Comparison of ENCODE assay signal across 12 cellular contexts in the genomic region with DNA sequence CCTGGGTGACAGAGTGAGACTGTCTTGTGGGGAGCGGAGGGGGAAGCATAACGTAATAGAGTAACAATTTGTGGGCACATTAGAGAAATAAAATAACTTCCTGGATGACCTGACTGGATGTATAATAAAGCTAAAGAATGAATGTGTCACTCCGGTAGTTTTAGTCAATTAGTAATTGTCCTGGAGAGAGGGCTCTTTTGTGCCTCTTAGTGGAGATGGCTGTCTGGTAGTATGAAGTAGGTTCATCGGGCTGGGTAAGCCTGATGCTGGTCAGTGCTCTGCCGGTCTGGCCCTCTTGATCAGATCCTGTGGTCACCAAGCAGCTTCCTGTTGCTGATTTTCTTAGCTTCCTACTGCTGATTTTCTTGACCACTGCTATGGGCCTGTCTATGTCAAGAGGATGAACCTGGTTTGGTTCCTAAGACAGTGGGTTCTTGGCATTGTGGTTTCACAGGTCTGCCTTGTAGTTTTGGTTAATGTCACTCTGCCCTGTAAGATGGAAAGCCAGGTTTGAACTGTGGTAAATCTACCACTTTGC. TPM values are rescaled to one million over a fixed set of nuclear protein-coding genes. Genes with fewer than 3 reads are reported as not detected.
DNase-seq lines count a peak whose midpoint lies in the region; ATAC-seq and TF ChIP-seq lines count a peak whose summit lies in the region.
"Had no signal": no experiment of that assay in that cellular context is flagged by ENCODE, and none has a peak within 500 bp of the region (broad histone marks: within the 10 kb centered on the region; RNA-seq: fewer than 3 reads in every experiment).

No MANE protein-coding gene starts in this region.

- H3K27ac Mint-ChIP-seq in activated T-cell treated with anti-CD3 and anti-CD28 coated beads, Interleukin-2, amount 50 U/mL, for 72 hours: peak overlapping the region; percentile 65
- peak overlapping the region in 1 of 2 donors; percentile 72 for H3K27ac Mint-ChIP-seq in stimulated activated naive CD8-positive, alpha-beta T cell treated with anti-CD3 and anti-CD28 coated beads, Interleukin-15, amount 100 ng/mL, for 72 hours

- peaks cover 27% of the 10 kb centered on the region for H3K4me1 Mint-ChIP-seq in activated T-cell treated with anti-CD3 and anti-CD28 coated beads, Interleukin-2, amount 50 U/mL, for 72 hours (ENCODE audit: low read depth)
- peaks cover 35% of the 10 kb centered on the region for H3K4me1 Mint-ChIP-seq in stimulated activated naive CD8-positive, alpha-beta T cell treated with anti-CD3 and anti-CD28 coated beads, Interleukin-15, amount 100 ng/mL, for 72 hours

- H3K9me3 ChIP-seq in body of pancreas (no peaks in the 10 kb centered on the region), testis (no peaks in the 10 kb centered on the region)
- H3K9me3 ChIP-seq: A549, colonic mucosa, SJCRH30 had no signal

- peaks cover 5 to 8% of the 10 kb centered on the region in 2 donors for H3K36me3 Mint-ChIP-seq in activated T-cell treated with anti-CD3 and anti-CD28 coated beads, Interleukin-2, amount 50 U/mL, for 72 hours (ENCODE audit: insufficient read depth in 2 of 2)

- H3K36me3 ChIP-seq in body of pancreas (replicated peaks in 1 of 2; ENCODE audit: insufficient read depth in 1 of 2, low read depth in 2 of 2) (peaks cover 4 to 6% of the 10 kb centered on the region in 2 donors), testis (ENCODE audit: low read depth, missing control alignments) (no peaks in the 10 kb centered on the region)
- H3K36me3 ChIP-seq: colonic mucosa had no signal

- H3K9me3 Mint-ChIP-seq in activated T-cell treated with anti-CD3 and anti-CD28 coated beads, Interleukin-2, amount 50 U/mL, for 72 hours: no peaks in the 10 kb centered on the region
- H3K9me3 Mint-ChIP-seq in stimulated activated naive CD8-positive, alpha-beta T cell treated with anti-CD3 and anti-CD28 coated beads, Interleukin-15, amount 100 ng/mL, for 72 hours: no peaks in the 10 kb centered on the region
- H3K9me3 Mint-ChIP-seq: neural crest cell had no signal

- ATAC-seq in activated T-cell treated with anti-CD3 and anti-CD28 coated beads, Interleukin-2, amount 50 U/mL, for 72 hours (replicated peaks in 1 of 2): peak; percentile 96 to 97
- peak; percentile 60 for ATAC-seq in HG03108 (IDR thresholded peaks at IDR 0.05; ENCODE audit: unreplicated experiment)
- peak; percentile 73 for ATAC-seq in body of pancreas
- ATAC-seq in stimulated activated naive CD8-positive, alpha-beta T cell treated with anti-CD3 and anti-CD28 coated beads, Interleukin-15, amount 100 ng/mL, for 72 hours: peak; percentile 99
- ATAC-seq: A549 had no signal

- TF ChIP-seq POLR2A in body of pancreas (IDR thresholded peaks at IDR 0.05) (no peak), testis (IDR thresholded peaks at IDR 0.05) (no peak)

- H3K27ac ChIP-seq in body of pancreas: peak overlapping the region in 2 of 4 donors; percentile 10 to 58
- no peak overlapping the region for H3K27ac ChIP-seq in testis
- H3K27ac ChIP-seq: A549, colonic mucosa, SJCRH30 had no signal

- TF ChIP-seq CTCF in body of pancreas (IDR thresholded peaks at IDR 0.05) (no peak), testis (IDR thresholded peaks at IDR 0.05) (no peak)

- peak in 1 of 2 donors; percentile 23 for DNase-seq in activated T-cell treated with anti-CD3 and anti-CD28 coated beads, Interleukin-2, amount 50 U/mL, for 72 hours
- no peak for DNase-seq in activated T-cell treated with anti-CD3 and anti-CD28 coated beads, Interleukin-2, amount 50 U/mL, for 48 hours
- DNase-seq in body of pancreas (no peak), GM19238 (ENCODE audit: insufficient read length, low spot score) (no peak), NCI-H446 treated with DMSO at 0.1 percent for 48 hours (lab: John Stamatoyannopoulos, UW) (no peak), testis (no peak)
- peak; percentile 12 to 40 for DNase-seq in stimulated activated naive CD8-positive, alpha-beta T cell treated with anti-CD3 and anti-CD28 coated beads, Interleukin-15, amount 100 ng/mL, for 72 hours
- DNase-seq: colonic mucosa, SJCRH30 had no signal

- 61 to 72% methylated on average over 5 of the region's 5 CpGs for WGBS in body of pancreas, 2 donors
- 77 to 86% methylated on average over 5 of the region's 5 CpGs for WGBS in testis, 2 donors

- intact Hi-C loops in body of pancreas (cut with DNase I) (no loop called here), testis (cut with DNase I; ENCODE audit: low total_unique reads) (no loop called here)

- H3K27me3 ChIP-seq in body of pancreas (no peaks in the 10 kb centered on the region), testis (no peaks in the 10 kb centered on the region)
- H3K27me3 ChIP-seq: colonic mucosa, SJCRH30 had no signal

- no peaks in the 10 kb centered on the region for H3K27me3 Mint-ChIP-seq in activated T-cell treated with anti-CD3 and anti-CD28 coated beads, Interleukin-2, amount 50 U/mL, for 72 hours (ENCODE audit: low read depth)
- no peaks in the 10 kb centered on the region for H3K27me3 Mint-ChIP-seq in stimulated activated naive CD8-positive, alpha-beta T cell treated with anti-CD3 and anti-CD28 coated beads, Interleukin-15, amount 100 ng/mL, for 72 hours

- peaks cover 17% of the 10 kb centered on the region for H3K4me1 ChIP-seq in body of pancreas
- H3K4me1 ChIP-seq in testis: peaks cover 8% of the 10 kb centered on the region
- H3K4me1 ChIP-seq: A549, colonic mucosa, SJCRH30 had no signal

- H3K4me3 Mint-ChIP-seq in activated T-cell treated with anti-CD3 and anti-CD28 coated beads, Interleukin-2, amount 50 U/mL, for 72 hours: no peak overlapping the region
- no peak overlapping the region for H3K4me3 Mint-ChIP-seq in stimulated activated naive CD8-positive, alpha-beta T cell treated with anti-CD3 and anti-CD28 coated beads, Interleukin-15, amount 100 ng/mL, for 72 hours
- H3K4me3 Mint-ChIP-seq: neural crest cell had no signal

- H3K4me3 ChIP-seq in body of pancreas (no peak overlapping the region), testis (no peak overlapping the region)
- H3K4me3 ChIP-seq: A549, colonic mucosa, SJCRH30 had no signal

RNA-seq across cellular contexts. Expression of a gene that starts 34.1 kb away (rescaled TPM):
- total RNA-seq in activated T-cell treated with anti-CD3 and anti-CD28 coated beads, Interleukin-2, amount 50 U/mL, for 72 hours: 10 to 100 TPM; 15.0 to 16.0 TPM
- 10 to 100 TPM; 12.2 to 21.1 TPM for total RNA-seq in body of pancreas
- total RNA-seq in testis: 10 to 100 TPM; 38.7 to 46.7 TPM
- polyA plus RNA-seq in testis (ENCODE audit: insufficient read depth, low read depth, low replicate concordance): 37.9 TPM

Comparison
In these comparisons a context has a peak if more than half of its experiments do, and no peak if none do; other contexts are left out.
1. DNase-seq: peak in stimulated activated naive CD8-positive, alpha-beta T cell treated with anti-CD3 and anti-CD28 coated beads, Interleukin-15, amount 100 ng/mL, for 72 hours (2 of 2); none in activated T-cell treated with anti-CD3 and anti-CD28 coated beads, Interleukin-2, amount 50 U/mL, for 48 hours (0 of 2), body of pancreas (0 of 4), GM19238 (single experiment), NCI-H446 treated with DMSO at 0.1 percent for 48 hours (single experiment) and testis (single experiment).
2. Peak in every context shown above with its lines, with median percentiles within 50 percentile points of each other: ATAC-seq.